1 cellular context compared by ENCODE assay signal in the genomic region with DNA sequence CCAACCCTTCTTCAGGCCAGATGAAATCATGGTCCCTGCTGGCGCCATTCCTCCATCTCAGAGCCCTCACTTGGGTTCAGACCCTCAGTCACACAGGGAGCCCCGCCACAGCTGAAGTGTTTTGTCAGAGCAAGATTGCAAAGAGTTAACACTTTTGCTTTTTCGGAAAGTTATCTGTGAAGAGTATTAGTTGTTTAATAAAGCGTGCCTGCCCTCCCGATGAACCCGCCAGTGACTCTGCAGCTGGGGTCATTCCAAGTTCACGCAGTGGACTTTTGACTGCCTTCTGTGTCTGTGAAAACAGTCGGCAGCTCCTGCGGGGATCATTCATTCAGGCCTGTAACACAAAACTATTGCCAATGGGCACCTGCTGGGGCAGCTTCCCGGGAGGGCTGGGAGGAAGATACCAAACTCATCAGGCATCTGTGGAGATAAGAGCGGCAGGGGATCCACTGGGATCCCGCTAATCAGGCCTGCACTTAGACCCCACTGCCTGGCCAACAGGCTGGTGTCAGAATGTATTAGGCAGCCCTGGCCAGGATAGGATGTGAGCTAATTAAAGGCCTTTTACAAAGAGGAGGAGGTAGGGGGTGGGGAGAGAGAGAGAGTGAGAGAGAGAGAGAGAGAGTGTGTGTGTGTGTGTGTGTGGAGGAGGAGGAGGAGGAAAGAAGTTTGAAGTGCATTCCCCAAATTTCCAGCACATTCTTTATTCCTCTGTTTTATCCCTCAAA.
TF ChIP-seq lines count a peak whose summit lies in the region.

No MANE protein-coding gene starts in this region.

TF ChIP-seq in HepG2, 621 proteins besides CTCF, POLR2A, EP300 and RAD21 (continued from another document and continues in another):
- TF ChIP-seq IRX3 (CRISPR knock-in tag; IDR thresholded peaks at IDR 0.05; ENCODE audit: borderline replicate concordance, low read depth): no peak
- 0 out of 2 replicates have a peak, but pooled peaks have one; percentile 27 for TF ChIP-seq NKX3-1 (CRISPR knock-in tag; IDR thresholded peaks at IDR 0.05)
- TF ChIP-seq HDAC1 (CRISPR knock-in tag; IDR thresholded peaks at IDR 0.05): peak; percentile 58
- no peak for TF ChIP-seq ZNF75D (CRISPR knock-in tag; IDR thresholded peaks at IDR 0.05; ENCODE audit: borderline replicate concordance)
- TF ChIP-seq ATF4 (CRISPR knock-in tag; IDR thresholded peaks at IDR 0.05): no peak
- TF ChIP-seq MLLT10 (CRISPR knock-in tag; IDR thresholded peaks at IDR 0.05): no peak
- no peak for TF ChIP-seq CCAR2 (optimal IDR thresholded peaks at IDR 0.05; ENCODE audit: low read depth, low read length)
- TF ChIP-seq U2AF2 (IDR thresholded peaks at IDR 0.05; ENCODE audit: low read depth, low read length): no peak
- peak; percentile 76 for TF ChIP-seq MED1 (CRISPR knock-in tag; IDR thresholded peaks at IDR 0.05)
- peak; percentile 72; the same call in 1 of the 2 replicates for TF ChIP-seq SOX5 (CRISPR knock-in tag; IDR thresholded peaks at IDR 0.05; ENCODE audit: borderline replicate concordance)
- TF ChIP-seq ZNF24 (IDR thresholded peaks at IDR 0.05): peak; percentile 78; the same call in 1 of the 2 replicates
- no peak for TF ChIP-seq UBTF (CRISPR knock-in tag; IDR thresholded peaks at IDR 0.05)
- no peak for TF ChIP-seq RFX5 (IDR thresholded peaks at IDR 0.05; ENCODE audit: low read depth, low read length)
- TF ChIP-seq ZNF234 (CRISPR knock-in tag; conservative IDR thresholded peaks at IDR 0.05): no peak
- no peak for TF ChIP-seq MIER2 (CRISPR knock-in tag; IDR thresholded peaks at IDR 0.05)
- TF ChIP-seq IKZF1 (IDR thresholded peaks at IDR 0.05): no peak
- peak; percentile 67; the same call in 1 of the 2 replicates for TF ChIP-seq ESRRA (CRISPR knock-in tag; IDR thresholded peaks at IDR 0.05; ENCODE audit: low read depth)
- TF ChIP-seq ZNF550 (CRISPR knock-in tag; IDR thresholded peaks at IDR 0.05; ENCODE audit: borderline replicate concordance): no peak
- peak; percentile 87 for TF ChIP-seq ZNF652 (CRISPR knock-in tag; IDR thresholded peaks at IDR 0.05; ENCODE audit: borderline replicate concordance, low read depth)
- TF ChIP-seq BRD4 (CRISPR knock-in tag; IDR thresholded peaks at IDR 0.05): no peak
- no peak; a peak in 1 of 4 replicates for TF ChIP-seq KLF16 (CRISPR knock-in tag; IDR thresholded peaks at IDR 0.05)
- no peak for TF ChIP-seq ZNF274 (CRISPR knock-in tag; IDR thresholded peaks at IDR 0.05)
- no peak for TF ChIP-seq YEATS4 (CRISPR knock-in tag; IDR thresholded peaks at IDR 0.05; ENCODE audit: borderline replicate concordance)
- no peak for TF ChIP-seq GABPA (IDR thresholded peaks at IDR 0.05; ENCODE audit: low read depth, low read length)
- no peak for TF ChIP-seq GABPA (CRISPR knock-in tag; IDR thresholded peaks at IDR 0.05; ENCODE audit: low read depth)
- no peak for TF ChIP-seq GTF2F1 (IDR thresholded peaks at IDR 0.05; ENCODE audit: low read length)
- TF ChIP-seq ZNF510 (CRISPR knock-in tag; IDR thresholded peaks at IDR 0.05; ENCODE audit: low read depth): no peak
- peak; percentile 23; the same call in 1 of the 2 replicates for TF ChIP-seq ZNF574 (CRISPR knock-in tag; IDR thresholded peaks at IDR 0.05)
- no peak for TF ChIP-seq ATM (IDR thresholded peaks at IDR 0.05; ENCODE audit: borderline replicate concordance)
- 0 out of 2 replicates have a peak, but pooled peaks have one; percentile 35 for TF ChIP-seq ZNF580 (CRISPR knock-in tag; IDR thresholded peaks at IDR 0.05; ENCODE audit: borderline replicate concordance, low read depth)
- TF ChIP-seq DMAP1 (CRISPR knock-in tag; IDR thresholded peaks at IDR 0.05): 0 out of 2 replicates have a peak, but pooled peaks have one; percentile 28
- TF ChIP-seq ZNF292 (CRISPR knock-in tag; IDR thresholded peaks at IDR 0.05; ENCODE audit: borderline replicate concordance, low read depth): peak; percentile 37; the same call in 1 of the 2 replicates
- TF ChIP-seq ZBTB34 (CRISPR knock-in tag; IDR thresholded peaks at IDR 0.05): peak; percentile 63; the same call in 1 of the 2 replicates
- no peak for TF ChIP-seq ARNT2 (CRISPR knock-in tag; IDR thresholded peaks at IDR 0.05; ENCODE audit: low read depth)
- TF ChIP-seq ATF7 (IDR thresholded peaks at IDR 0.05): no peak
- no peak for TF ChIP-seq ATF7 (CRISPR knock-in tag; IDR thresholded peaks at IDR 0.05)
- TF ChIP-seq ZNF780A (CRISPR knock-in tag; IDR thresholded peaks at IDR 0.05): 0 out of 2 replicates have a peak, but pooled peaks have one; percentile 23
- TF ChIP-seq, protein P1, sequence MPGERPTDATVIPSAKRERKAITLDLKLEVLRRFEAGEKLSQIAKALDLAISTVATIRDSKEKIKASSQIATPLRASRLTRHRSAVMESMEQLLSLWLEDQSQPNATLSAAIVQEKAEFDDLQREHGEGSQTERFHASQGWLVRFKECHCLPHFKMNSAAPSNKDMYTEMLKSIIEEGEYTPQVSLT (CRISPR knock-in tag; IDR thresholded peaks at IDR 0.05; ENCODE audit: borderline replicate concordance, low read depth): no peak
- peak; percentile 71; the same call in 1 of the 2 replicates for TF ChIP-seq MEF2D (CRISPR knock-in tag; IDR thresholded peaks at IDR 0.05)
- TF ChIP-seq GFI1 (CRISPR knock-in tag; IDR thresholded peaks at IDR 0.05; ENCODE audit: borderline replicate concordance): no peak
- TF ChIP-seq ZNF430 (CRISPR knock-in tag; IDR thresholded peaks at IDR 0.05): no peak
- no peak for TF ChIP-seq NFIB (CRISPR knock-in tag; IDR thresholded peaks at IDR 0.05; ENCODE audit: borderline replicate concordance)
- TF ChIP-seq SIX4 (CRISPR knock-in tag; IDR thresholded peaks at IDR 0.05): no peak
- TF ChIP-seq CERS6 (CRISPR knock-in tag; IDR thresholded peaks at IDR 0.05): no peak
- TF ChIP-seq ATF2 (CRISPR knock-in tag; IDR thresholded peaks at IDR 0.05): peak; percentile 47; the same call in 1 of the 2 replicates
- TF ChIP-seq, protein P2, sequence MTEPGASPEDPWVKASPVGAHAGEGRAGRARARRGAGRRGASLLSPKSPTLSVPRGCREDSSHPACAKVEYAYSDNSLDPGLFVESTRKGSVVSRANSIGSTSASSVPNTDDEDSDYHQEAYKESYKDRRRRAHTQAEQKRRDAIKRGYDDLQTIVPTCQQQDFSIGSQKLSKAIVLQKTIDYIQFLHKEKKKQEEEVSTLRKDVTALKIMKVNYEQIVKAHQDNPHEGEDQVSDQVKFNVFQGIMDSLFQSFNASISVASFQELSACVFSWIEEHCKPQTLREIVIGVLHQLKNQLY (CRISPR knock-in tag; IDR thresholded peaks at IDR 0.05): no peak
- no peak for TF ChIP-seq ZFP41 (CRISPR knock-in tag; IDR thresholded peaks at IDR 0.05; ENCODE audit: borderline replicate concordance)
- no peak for TF ChIP-seq ARHGAP35 (CRISPR knock-in tag; IDR thresholded peaks at IDR 0.05; ENCODE audit: borderline replicate concordance)
- no peak for TF ChIP-seq XBP1 (CRISPR knock-in tag; IDR thresholded peaks at IDR 0.05)
- no peak for TF ChIP-seq PBX2 (CRISPR knock-in tag; IDR thresholded peaks at IDR 0.05)
